31 cellular contexts compared by ENCODE assay signal in the genomic region with DNA sequence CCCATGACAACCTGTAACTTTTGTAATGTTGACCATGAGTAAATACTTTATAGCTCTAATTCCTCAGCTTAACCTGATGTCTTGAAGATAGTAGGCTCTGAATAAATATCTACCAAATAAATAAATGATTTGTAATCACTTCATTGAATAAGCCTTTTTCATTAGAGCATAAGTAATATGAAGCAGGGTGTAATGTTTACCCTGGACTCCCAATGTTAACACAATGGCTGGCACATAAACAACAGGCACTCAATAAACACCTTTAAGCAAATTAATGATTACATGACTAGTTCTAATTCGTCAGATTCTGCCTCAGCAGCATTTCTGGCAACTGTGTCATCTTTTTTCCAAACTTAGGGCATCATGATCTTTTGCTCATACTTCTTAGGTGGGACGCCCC.
"Had no signal": no experiment of that assay in that cellular context is flagged by ENCODE, and none has a peak within 500 bp of the region (broad histone marks: within the 10 kb centered on the region; RNA-seq: fewer than 3 reads in every experiment).

No MANE protein-coding gene starts in this region.

- H3K36me3 ChIP-seq: cardiac muscle cell, Peyer's patch, SJSA1, WERI-Rb-1 had no signal

- H3K4me3 ChIP-seq: cardiac muscle cell, K562, Peyer's patch, SJSA1 had no signal

- H3K4me1 ChIP-seq: Peyer's patch, SJSA1 had no signal

- H3K27ac ChIP-seq: cardiac muscle cell, Peyer's patch, SJSA1, WERI-Rb-1 had no signal

- DNase-seq: activated CD4-positive, alpha-beta T cell treated with anti-CD3 and anti-CD28 coated beads, Interleukin-2, amount 10 ng/mL, durations not matched to agents 24 days and 14 days; activated CD4-positive, alpha-beta T cell treated with anti-CD3 and anti-CD28 coated beads, Interleukin-2, amount 50 U/mL, for 4 hours; activated CD4-positive, CD25-positive, alpha-beta regulatory T cell; activated CD8-positive, alpha-beta T cell treated with anti-CD3 and anti-CD28 coated beads for 36 hours; activated effector memory CD4-positive, alpha-beta T cell treated with anti-CD3 and anti-CD28 coated beads, Interleukin-2, amount 50 U/mL, for 16 hours; activated naive CD4-positive, alpha-beta T cell; activated naive CD4-positive, alpha-beta T cell treated with anti-CD3 and anti-CD28 coated beads, Interleukin-2, amount 50 U/mL, for 16 hours; activated naive CD8-positive, alpha-beta T cell treated with anti-CD3 and anti-CD28 coated beads for 36 hours; activated T-cell treated with anti-CD3 and anti-CD28 coated beads, Interleukin-2, amount 50 U/mL, for 1 hour; activated T-cell treated with anti-CD3 and anti-CD28 coated beads, Interleukin-2, amount 50 U/mL, for 72 hours; amniotic stem cell; aorta; NCI-H1105 treated with DMSO at 0.1 percent for 48 hours; NCI-H1436; NCI-H1694; NCI-H1930; NCI-H2081 treated with DMSO at 0.1 percent for 48 hours; NCI-H446 treated with DMSO at 0.1 percent for 48 hours; NCI-H524; NCI-H69; Peyer's patch; RPMI8226; SHP77 treated with DMSO at 0.1 percent for 48 hours; SW 1271; T-helper 1 cell; T-helper 2 cell; T-helper 9 cell; WERI-Rb-1 had no signal

- H3K9me3 ChIP-seq: Peyer's patch, SJSA1 had no signal

- H3K27me3 ChIP-seq: cardiac muscle cell, Peyer's patch, SJSA1 had no signal
